ENCODE assay signal across 19 cellular contexts in genomic region chr4:30838346-30838745, GRCh38.
DNase-seq lines count a peak whose midpoint lies in the region; ATAC-seq and TF ChIP-seq lines count a peak whose summit lies in the region.
"Had no signal": no experiment of that assay in that cellular context is flagged by ENCODE, and none has a peak within 500 bp of the region (broad histone marks: within the 10 kb centered on the region; RNA-seq: fewer than 3 reads in every experiment).

No MANE protein-coding gene starts in this region.

- H3K9me3 ChIP-seq in Caco-2 = no peaks in the 10 kb centered on the region
- no peaks in the 10 kb centered on the region for H3K9me3 ChIP-seq in Panc1 (ENCODE audit: control insufficient read depth, insufficient read depth, low read depth, low read length)
- no peaks in the 10 kb centered on the region for H3K9me3 ChIP-seq in prostate gland

- CTCF ChIA-PET in Caco-2 (lab: Charles Lee) (no interaction called here), Panc1 (lab: Charles Lee) (no interaction called here)

- peak overlapping the region; percentile 40 for H3K27ac Mint-ChIP-seq in Caco-2 (ENCODE audit: unreplicated experiment)
- H3K27ac Mint-ChIP-seq in chondrocyte (ENCODE audit: unreplicated experiment) = peak overlapping the region; percentile 24
- H3K27ac Mint-ChIP-seq in osteocyte (ENCODE audit: unreplicated experiment) = peak overlapping the region; percentile 25
- H3K27ac Mint-ChIP-seq: B cell had no signal

- no peak overlapping the region for H3K4me3 Mint-ChIP-seq in Caco-2 (ENCODE audit: unreplicated experiment)
- H3K4me3 Mint-ChIP-seq in chondrocyte (ENCODE audit: unreplicated experiment) = no peak overlapping the region
- no peak overlapping the region for H3K4me3 Mint-ChIP-seq in osteocyte (ENCODE audit: unreplicated experiment)
- H3K4me3 Mint-ChIP-seq: B cell had no signal

- TF ChIP-seq CTCF in Caco-2 (IDR thresholded peaks at IDR 0.05; ENCODE audit: insufficient read depth in 1 of 2, low read depth in 1 of 2, low read length in 1 of 2, severe bottlenecking in 1 of 2, unreplicated experiment in 1 of 2) (no peak), Panc1 (IDR thresholded peaks at IDR 0.05) (no peak), chondrocyte (IDR thresholded peaks at IDR 0.05) (no peak), osteocyte (IDR thresholded peaks at IDR 0.05) (no peak), prostate gland (IDR thresholded peaks at IDR 0.05) (no peak)

- H3K9me3 Mint-ChIP-seq in Caco-2 (ENCODE audit: unreplicated experiment) (no peaks in the 10 kb centered on the region), chondrocyte (ENCODE audit: low read depth) (no peaks in the 10 kb centered on the region), osteocyte (ENCODE audit: unreplicated experiment) (no peaks in the 10 kb centered on the region)

- H3K4me3 ChIP-seq in Caco-2 (ENCODE audit: low read depth, low read length) = no peak overlapping the region
- H3K4me3 ChIP-seq in Panc1 (ENCODE audit: low read depth in 2 of 2, low read length in 2 of 2) = no peak overlapping the region
- no peak overlapping the region for H3K4me3 ChIP-seq in prostate gland

- intact Hi-C loops in Caco-2 (cut with micrococcal nuclease; ENCODE audit: unreplicated experiment) = loop anchor here (5.0 kb wide), 1 partner anchor 114 kb away; no protein-coding TSS in a partner anchor
- intact Hi-C loops in Panc1 (cut with micrococcal nuclease; ENCODE audit: unreplicated experiment) = no loop called here
- intact Hi-C loops in prostate gland (cut with DNase I) = no loop called here

- POLR2A ChIA-PET in Caco-2 (lab: Charles Lee) (no interaction called here), Panc1 (lab: Charles Lee) (no interaction called here)

- no peak for TF ChIP-seq POLR2A in prostate gland (IDR thresholded peaks at IDR 0.05)

- H3K4me1 ChIP-seq in Caco-2 (peaks cover 46% of the 10 kb centered on the region), Panc1 (ENCODE audit: control insufficient read depth, insufficient read depth, low read length) (peaks cover 27% of the 10 kb centered on the region; the same call in 1 of the 2 replicates), prostate gland (replicated peaks) (no peaks in the 10 kb centered on the region)

- H3K36me3 Mint-ChIP-seq in Caco-2 (ENCODE audit: insufficient read depth, unreplicated experiment) (no peaks in the 10 kb centered on the region), chondrocyte (ENCODE audit: low read depth) (no peaks in the 10 kb centered on the region), osteocyte (ENCODE audit: unreplicated experiment) (peaks cover 2% of the 10 kb centered on the region)

- ATAC-seq in Panc1 = no peak
- ATAC-seq: PC-3 had no signal

- H3K27ac ChIP-seq in Panc1 (ENCODE audit: low read length) (peak overlapping the region; percentile 39), prostate gland (no peak overlapping the region)
- H3K27ac ChIP-seq: RWPE1 had no signal

- H3K36me3 ChIP-seq in Caco-2 (ENCODE audit: control insufficient read depth, insufficient read depth, low read length) = no peaks in the 10 kb centered on the region
- no peaks in the 10 kb centered on the region for H3K36me3 ChIP-seq in Panc1 (ENCODE audit: control insufficient read depth, insufficient read depth, low read length)
- H3K36me3 ChIP-seq in prostate gland = no peaks in the 10 kb centered on the region

- no peak for DNase-seq in Caco-2
- DNase-seq in Panc1 (ENCODE audit: low read depth, low spot score) = no peak
- DNase-seq in chondrocyte (ENCODE audit: low spot score) = no peak
- DNase-seq in osteocyte (ENCODE audit: extremely low spot score, unreplicated experiment) = no peak
- DNase-seq in prostate gland (ENCODE audit: low spot score) = no peak
- no peak for DNase-seq in stimulated activated naive CD4-positive, alpha-beta T cell treated with Interleukin-2 at 50 U/mL for 16 hours (lab: John Stamatoyannopoulos, UW)
- DNase-seq in NCI-H2107 (lab: John Stamatoyannopoulos, UW) = no peak
- no peak for DNase-seq in dermis blood vessel endothelial cell
- DNase-seq: DMS 273 treated with DMSO at 0.1 percent for 48 hours, DND-41, H7, KBM-7, NCI-H1105, NCI-H2081 treated with DMSO at 0.1 percent for 48 hours, NCI-H510A treated with DMSO at 0.1 percent for 48 hours, PC-3, SIG-M5 had no signal

- peaks cover 40% of the 10 kb centered on the region for H3K4me1 Mint-ChIP-seq in Caco-2 (ENCODE audit: low read depth, unreplicated experiment)
- H3K4me1 Mint-ChIP-seq in chondrocyte (ENCODE audit: low read depth) = peaks cover 62% of the 10 kb centered on the region
- H3K4me1 Mint-ChIP-seq in osteocyte (ENCODE audit: unreplicated experiment) = peaks cover 71% of the 10 kb centered on the region
- H3K4me1 Mint-ChIP-seq: B cell had no signal

- WGBS in prostate gland = 74% methylated on average over 3 of the region's 3 CpGs

- H3K27me3 ChIP-seq in Caco-2 (replicated peaks; ENCODE audit: control insufficient read depth, insufficient read depth, low read length) (no peaks in the 10 kb centered on the region), Panc1 (ENCODE audit: control insufficient read depth, insufficient read depth, low read length) (no peaks in the 10 kb centered on the region), prostate gland (replicated peaks; ENCODE audit: insufficient read depth) (no peaks in the 10 kb centered on the region)

- no TSS peak for BruUV-seq in Caco-2 (replicated peaks; lab: Mats Ljungman, UMichigan)
- no TSS peak for BruUV-seq in Panc1 (replicated peaks; lab: Mats Ljungman, UMichigan)

- in situ Hi-C loops in Panc1 (cut with HindIII; ENCODE audit: low pct_unique_long_range_greater_than_20kb, low sequenced_read_pairs) = no loop called here

- H3K27me3 Mint-ChIP-seq in Caco-2 (ENCODE audit: insufficient read depth, unreplicated experiment) (no peaks in the 10 kb centered on the region), chondrocyte (ENCODE audit: low read depth) (no peaks in the 10 kb centered on the region), osteocyte (ENCODE audit: unreplicated experiment) (no peaks in the 10 kb centered on the region)
- H3K27me3 Mint-ChIP-seq: B cell had no signal
